In the genomic region with DNA sequence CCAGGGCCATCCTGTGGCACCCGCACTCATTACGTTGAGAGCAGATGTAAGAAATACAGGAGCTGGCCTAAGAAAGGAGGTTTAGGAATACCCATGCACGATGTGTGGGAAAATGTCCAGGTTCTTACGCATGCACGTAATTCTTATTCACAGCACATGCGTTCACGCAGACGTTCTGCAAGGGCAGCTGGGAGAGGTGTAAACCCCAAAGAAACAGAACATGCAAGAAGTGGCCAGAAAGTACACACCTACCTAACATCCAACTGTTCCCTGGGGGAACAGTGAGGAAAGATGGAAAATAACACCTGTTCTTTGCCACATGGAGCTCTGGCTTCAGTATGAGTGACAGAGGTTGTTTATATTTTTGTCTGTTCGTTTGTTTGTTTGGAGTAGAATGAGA, we compare ENCODE assay signal across 1 cellular context.
TF ChIP-seq lines count a peak whose summit lies in the region.

No MANE protein-coding gene starts in this region.

TF ChIP-seq in K562, 482 proteins besides CTCF, POLR2A, EP300 and RAD21:
- TF ChIP-seq HNRNPLL (IDR thresholded peaks at IDR 0.05; ENCODE audit: low read depth, low read length, poor library complexity, severe bottlenecking) (peak; percentile 20), NFE2L1 (tag; IDR thresholded peaks at IDR 0.05; ENCODE audit: borderline replicate concordance, low read depth) (no peak)
TF ChIP-seq in K562: peak in this region for 1.
